ENCODE assay signal across 19 cellular contexts in the genomic region with DNA sequence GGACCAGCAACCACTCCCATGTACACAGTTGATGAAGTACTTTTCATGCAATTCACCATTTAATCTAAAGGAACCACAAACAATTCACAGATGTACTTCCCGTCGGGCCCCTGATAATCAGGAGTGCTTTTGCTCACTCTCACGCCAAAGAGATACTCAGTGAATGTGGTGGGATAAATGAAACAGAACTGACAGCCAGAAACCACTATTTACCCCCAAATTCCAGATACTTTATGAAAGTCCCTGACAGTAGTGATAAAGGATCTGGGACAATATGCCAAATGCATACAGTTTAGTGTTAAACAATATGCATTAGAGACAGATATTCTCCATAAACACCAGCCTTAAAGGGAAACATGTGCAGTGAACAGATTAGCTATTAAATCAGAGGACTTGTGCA.
DNase-seq lines count a peak whose midpoint lies in the region; ATAC-seq and TF ChIP-seq lines count a peak whose summit lies in the region.
"Had no signal": no experiment of that assay in that cellular context is flagged by ENCODE, and none has a peak within 500 bp of the region (broad histone marks: within the 10 kb centered on the region; RNA-seq: fewer than 3 reads in every experiment).

No MANE protein-coding gene starts in this region.

- no peak for TF ChIP-seq EP300 in sigmoid colon (IDR thresholded peaks at IDR 0.05)

- H4K8ac ChIP-seq in mesenchymal stem cell (ENCODE audit: low read length) = no peak overlapping the region

- WGBS in mesenchymal stem cell = no CpG with 5 or more reads among the region's 3 CpGs
- WGBS in sigmoid colon, 2 donors = 64 to 67% methylated on average over 3 of the region's 3 CpGs

- H2BK5ac ChIP-seq in mesenchymal stem cell (ENCODE audit: low read depth, low read length, poor library complexity, severe bottlenecking) = no peak overlapping the region

- H3K27ac Mint-ChIP-seq in progenitor cell of endocrine pancreas = peak overlapping the region; percentile 9
- no peak overlapping the region for H3K27ac Mint-ChIP-seq in activated naive CD4-positive, alpha-beta T cell treated with anti-CD3 and anti-CD28 coated beads, Interleukin-2, amount 10 ng/mL, durations not matched to agents 7 days and 5 days
- H3K27ac Mint-ChIP-seq: CD4-positive, CD25-positive, alpha-beta regulatory T cell had no signal

- H2BK15ac ChIP-seq in mesenchymal stem cell (ENCODE audit: low read depth, poor library complexity, severe bottlenecking) = no peak overlapping the region

- H3K36me3 ChIP-seq in RWPE2 (ENCODE audit: low read depth) = peaks cover 36% of the 10 kb centered on the region
- peaks cover 10 to 14% of the 10 kb centered on the region in 2 experiments for H3K36me3 ChIP-seq in mesenchymal stem cell (ENCODE audit: control insufficient read depth in 1 of 2, insufficient read depth in 2 of 2, low read depth in 1 of 2, low read length in 2 of 2)
- H3K36me3 ChIP-seq in sigmoid colon = peaks cover 0 to 12% (median 5%) of the 10 kb centered on the region in 4 donors

- H3K14ac ChIP-seq in mesenchymal stem cell (ENCODE audit: low read length in 2 of 2) = no peak overlapping the region

- no peak overlapping the region for H3K4me3 Mint-ChIP-seq in progenitor cell of endocrine pancreas (ENCODE audit: low read depth)
- H3K4me3 Mint-ChIP-seq in activated naive CD4-positive, alpha-beta T cell treated with anti-CD3 and anti-CD28 coated beads, Interleukin-2, amount 10 ng/mL, durations not matched to agents 7 days and 5 days = no peak overlapping the region
- H3K4me3 Mint-ChIP-seq: CD4-positive, CD25-positive, alpha-beta regulatory T cell had no signal

- H3K36me3 Mint-ChIP-seq in progenitor cell of endocrine pancreas (ENCODE audit: insufficient read depth) = peaks cover 14% of the 10 kb centered on the region
- H3K36me3 Mint-ChIP-seq in activated naive CD4-positive, alpha-beta T cell treated with anti-CD3 and anti-CD28 coated beads, Interleukin-2, amount 10 ng/mL, durations not matched to agents 7 days and 5 days = no peaks in the 10 kb centered on the region
- H3K36me3 Mint-ChIP-seq: CD4-positive, CD25-positive, alpha-beta regulatory T cell had no signal

- H3K27me3 ChIP-seq in RWPE2 (ENCODE audit: insufficient read depth, poor library complexity, severe bottlenecking) (no peaks in the 10 kb centered on the region), mesenchymal stem cell (ENCODE audit: control insufficient read depth in 1 of 2, insufficient read depth in 1 of 2, low read length in 2 of 2) (no peaks in the 10 kb centered on the region), sigmoid colon (no peaks in the 10 kb centered on the region)

- H3K4me2 ChIP-seq in mesenchymal stem cell (ENCODE audit: low read length, poor library complexity, severe bottlenecking) = no peak overlapping the region

- no peak overlapping the region for H3K4me3 ChIP-seq in RWPE2 (ENCODE audit: severe bottlenecking)
- H3K4me3 ChIP-seq in mesenchymal stem cell (ENCODE audit: insufficient read depth in 1 of 2, low read depth in 1 of 2, low read length in 2 of 2) = no peak overlapping the region
- no peak overlapping the region for H3K4me3 ChIP-seq in sigmoid colon

- no peak overlapping the region for H3K23ac ChIP-seq in mesenchymal stem cell (ENCODE audit: low read length in 2 of 2)

- H4K91ac ChIP-seq in mesenchymal stem cell (ENCODE audit: low read length) = no peak overlapping the region

- H2BK12ac ChIP-seq in mesenchymal stem cell (ENCODE audit: low read length in 2 of 2) = no peak overlapping the region

- H3K4me1 Mint-ChIP-seq in progenitor cell of endocrine pancreas (ENCODE audit: low read depth) = peaks cover 14% of the 10 kb centered on the region
- no peaks in the 10 kb centered on the region for H3K4me1 Mint-ChIP-seq in activated naive CD4-positive, alpha-beta T cell treated with anti-CD3 and anti-CD28 coated beads, Interleukin-2, amount 10 ng/mL, durations not matched to agents 7 days and 5 days
- H3K4me1 Mint-ChIP-seq: CD4-positive, CD25-positive, alpha-beta regulatory T cell had no signal

- TF ChIP-seq POLR2A in sigmoid colon (IDR thresholded peaks at IDR 0.05) = no peak

- H3K79me1 ChIP-seq in mesenchymal stem cell (replicated peaks; ENCODE audit: low read length, poor library complexity, severe bottlenecking) = peaks cover 5% of the 10 kb centered on the region

- CTCF ChIA-PET in activated naive CD4-positive, alpha-beta T cell treated with anti-CD3 and anti-CD28 coated beads, Interleukin-2, amount 10 ng/mL, durations not matched to agents 7 days and 5 days (lab: Charles Lee) = interaction anchor here (1.6 kb wide), 1 partner anchor 64 kb away, joined by 4 read pairs; no protein-coding TSS in a partner anchor

- no peak for DNase-seq in RWPE2 (ENCODE audit: low spot score)
- DNase-seq in amniotic epithelial cell (ENCODE audit: low read depth) = peak; percentile 61
- peak; percentile 63 for DNase-seq in mesenchymal stem cell
- no peak for DNase-seq in progenitor cell of endocrine pancreas (ENCODE audit: low spot score, unreplicated experiment)
- no peak for DNase-seq in sigmoid colon
- no peak for DNase-seq in activated naive CD4-positive, alpha-beta T cell treated with anti-CD3 and anti-CD28 coated beads, Interleukin-2, amount 10 ng/mL, durations not matched to agents 7 days and 5 days
- DNase-seq: CD4-positive, CD25-positive, alpha-beta regulatory T cell; DMS79; KG1; NCI-H1105; NCI-H2029 treated with DMSO at 0.1 percent for 48 hours; NCI-H345; NCI-H524 treated with DMSO at 0.1 percent for 48 hours; NCI-H82 had no signal

- peak overlapping the region in 1 of 2 experiments; percentile 4 for H3K4ac ChIP-seq in mesenchymal stem cell (ENCODE audit: low read depth in 1 of 2, low read length in 2 of 2)

- no peak overlapping the region for H3K9ac ChIP-seq in mesenchymal stem cell (ENCODE audit: low read length)

- no peaks in the 10 kb centered on the region for H3K9me3 Mint-ChIP-seq in progenitor cell of endocrine pancreas (ENCODE audit: low read depth)
- H3K9me3 Mint-ChIP-seq in activated naive CD4-positive, alpha-beta T cell treated with anti-CD3 and anti-CD28 coated beads, Interleukin-2, amount 10 ng/mL, durations not matched to agents 7 days and 5 days = no peaks in the 10 kb centered on the region
- H3K9me3 Mint-ChIP-seq: CD4-positive, CD25-positive, alpha-beta regulatory T cell had no signal

- no peaks in the 10 kb centered on the region for H3K27me3 Mint-ChIP-seq in progenitor cell of endocrine pancreas
- H3K27me3 Mint-ChIP-seq in activated naive CD4-positive, alpha-beta T cell treated with anti-CD3 and anti-CD28 coated beads, Interleukin-2, amount 10 ng/mL, durations not matched to agents 7 days and 5 days = peaks cover 4% of the 10 kb centered on the region

- no peak for ATAC-seq in RWPE2 (ENCODE audit: low read depth)
- ATAC-seq in HG03571 (IDR thresholded peaks at IDR 0.05; ENCODE audit: unreplicated experiment) = no peak
- ATAC-seq in GM18870 (IDR thresholded peaks at IDR 0.05; ENCODE audit: unreplicated experiment) = no peak
- ATAC-seq: HepG2, Right ventricle myocardium inferior had no signal

- H3K27ac ChIP-seq in RWPE2 (ENCODE audit: poor library complexity, severe bottlenecking) (peak overlapping the region; percentile 93), mesenchymal stem cell (ENCODE audit: low read length, poor library complexity, severe bottlenecking) (no peak overlapping the region), sigmoid colon (peak overlapping the region in 2 of 4 donors; percentile 73 to 76)
- H3K27ac ChIP-seq: HL-60 had no signal

- H2AK5ac ChIP-seq in mesenchymal stem cell (ENCODE audit: low read length, severe bottlenecking) = peak overlapping the region; percentile 6

- intact Hi-C loops in sigmoid colon (cut with DNase I) = loop anchor here (5.0 kb wide), 1 partner anchor 39 kb away; no protein-coding TSS in a partner anchor

- H2BK120ac ChIP-seq in mesenchymal stem cell (ENCODE audit: low read depth, low read length) = no peak overlapping the region

- TF ChIP-seq CTCF in RWPE2 (IDR thresholded peaks at IDR 0.05; ENCODE audit: poor library complexity, severe bottlenecking) (no peak), progenitor cell of endocrine pancreas (IDR thresholded peaks at IDR 0.05; ENCODE audit: unreplicated experiment) (no peak), sigmoid colon (IDR thresholded peaks at IDR 0.05) (no peak)

- no peaks in the 10 kb centered on the region for H3K9me3 ChIP-seq in RWPE2 (ENCODE audit: severe bottlenecking)
- no peaks in the 10 kb centered on the region for H3K9me3 ChIP-seq in mesenchymal stem cell (ENCODE audit: control insufficient read depth, low read length)
- H3K9me3 ChIP-seq in sigmoid colon = no peaks in the 10 kb centered on the region

- no peak overlapping the region for H3K18ac ChIP-seq in mesenchymal stem cell (ENCODE audit: low read depth in 1 of 2, low read length in 2 of 2)

- H3K4me1 ChIP-seq in RWPE2 (ENCODE audit: insufficient read depth, poor library complexity, severe bottlenecking) = peaks cover 46% of the 10 kb centered on the region
- H3K4me1 ChIP-seq in mesenchymal stem cell (ENCODE audit: control insufficient read depth, insufficient read depth, low read depth, low read length) = peaks cover 21% of the 10 kb centered on the region
- H3K4me1 ChIP-seq in sigmoid colon = peaks cover 2 to 22% (median 16%) of the 10 kb centered on the region in 4 donors

- H2AFZ ChIP-seq in mesenchymal stem cell (ENCODE audit: low read depth, low read length) = no peak overlapping the region

Comparison
In these comparisons a context has a peak if more than half of its experiments do, and no peak if none do; other contexts are left out.
1. DNase-seq: peak in amniotic epithelial cell (single experiment) and mesenchymal stem cell (single experiment); none in RWPE2 (single experiment), progenitor cell of endocrine pancreas (single experiment), sigmoid colon (single experiment) and activated naive CD4-positive, alpha-beta T cell treated with anti-CD3 and anti-CD28 coated beads, Interleukin-2, amount 10 ng/mL, durations not matched to agents 7 days and 5 days (single experiment).